12 cellular contexts compared by ENCODE assay signal in genomic region chr22:21640810-21641209, GRCh38. TPM values are rescaled to one million over a fixed set of nuclear protein-coding genes. Genes with fewer than 3 reads are reported as not detected.
DNase-seq lines count a peak whose midpoint lies in the region; ATAC-seq and TF ChIP-seq lines count a peak whose summit lies in the region.
"Had no signal": no experiment of that assay in that cellular context is flagged by ENCODE, and none has a peak within 500 bp of the region (broad histone marks: within the 10 kb centered on the region; RNA-seq: fewer than 3 reads in every experiment).

No MANE protein-coding gene starts in this region.

- H3K9me3 Mint-ChIP-seq in activated T-cell treated with anti-CD3 and anti-CD28 coated beads, Interleukin-2, amount 50 U/mL, for 72 hours, result no peaks in the 10 kb centered on the region

- no TSS peak for BruUV-seq in mammary epithelial cell (replicated peaks; lab: Mats Ljungman, UMichigan)

- H3K4me3 ChIP-seq in NB4 (ENCODE audit: low read depth, low read length), result peak overlapping the region; percentile 76
- no peak overlapping the region for H3K4me3 ChIP-seq in mammary epithelial cell (replicated peaks in 1 of 3; ENCODE audit: insufficient read depth in 1 of 3, low read depth in 2 of 3, low read length in 3 of 3)
- H3K4me3 ChIP-seq in osteoblast (ENCODE audit: insufficient read depth, low read length), result no peak overlapping the region

- dilution Hi-C loops in mammary epithelial cell (cut with HindIII; ENCODE audit: low sequenced_read_pairs), result no loop called here

- H3K27me3 Mint-ChIP-seq in activated T-cell treated with anti-CD3 and anti-CD28 coated beads, Interleukin-2, amount 50 U/mL, for 72 hours (ENCODE audit: low read depth), result peaks cover 9% of the 10 kb centered on the region

- peak overlapping the region; percentile 68 for H3K4me2 ChIP-seq in mammary epithelial cell (ENCODE audit: insufficient read depth, low read depth, low read length)
- H3K4me2 ChIP-seq in osteoblast (ENCODE audit: insufficient read depth, low read length), result peak overlapping the region; percentile 99

- peaks cover 22% of the 10 kb centered on the region for H3K4me1 Mint-ChIP-seq in activated T-cell treated with anti-CD3 and anti-CD28 coated beads, Interleukin-2, amount 50 U/mL, for 72 hours (ENCODE audit: low read depth)

- ATAC-seq in activated T-cell treated with anti-CD3 and anti-CD28 coated beads, Interleukin-2, amount 50 U/mL, for 72 hours (replicated peaks in 1 of 2), result no peak
- ATAC-seq in HG02571 (IDR thresholded peaks at IDR 0.05; ENCODE audit: unreplicated experiment), result no peak

- no peak overlapping the region for H3K9ac ChIP-seq in mammary epithelial cell (ENCODE audit: insufficient read depth, low read length)

- CTCF ChIA-PET in mammary epithelial cell (lab: Charles Lee; ENCODE audit: low non-redundant PET), result interaction anchor here (0.6 to 1.3 kb wide), 2 partner anchors 12 to 539 kb away, joined by 5 to 9 read pairs; partner anchors contain the start of gene YDJC

- in situ Hi-C loops in mammary epithelial cell (cut with MboI; ENCODE audit: low sequenced_read_pairs in 2 of 2), result no loop called here

- H3K36me3 Mint-ChIP-seq in activated T-cell treated with anti-CD3 and anti-CD28 coated beads, Interleukin-2, amount 50 U/mL, for 72 hours (ENCODE audit: insufficient read depth in 2 of 2), result peaks cover 1 to 2% of the 10 kb centered on the region in 2 donors

- 87% methylated on average over 5 of the region's 5 CpGs for WGBS in mammary epithelial cell (ENCODE audit: low coverage, missing lambda C conversion rate)

- DNase-seq in activated T-cell treated with anti-CD3 and anti-CD28 coated beads, Interleukin-2, amount 50 U/mL, for 72 hours, result no peak
- no peak for DNase-seq in activated T-cell treated with anti-CD3 and anti-CD28 coated beads, Interleukin-2, amount 50 U/mL, for 48 hours
- no peak for DNase-seq in NB4 (ENCODE audit: low read depth)
- no peak for DNase-seq in mammary epithelial cell
- peak; percentile 32 for DNase-seq in osteoblast (ENCODE audit: insufficient read length, low spot score, missing footprints)
- DNase-seq in NCI-H128 (lab: John Stamatoyannopoulos, UW; ENCODE audit: unreplicated experiment), result no peak
- DNase-seq in DMS114 treated with DMSO at 0.1 percent for 48 hours (lab: John Stamatoyannopoulos, UW; ENCODE audit: unreplicated experiment), result no peak
- DNase-seq: NCI-H1694 treated with DMSO at 0.1 percent for 48 hours; NCI-H524 treated with DMSO at 0.1 percent for 48 hours; stimulated activated CD4-positive, alpha-beta T cell treated with anti-CD3 and anti-CD28 coated beads, Interleukin-4, amount 100 ng/mL, for 4 hours; stimulated activated naive CD4-positive, alpha-beta T cell treated with Interleukin-2 at 50 U/mL for 16 hours had no signal

- H3K27ac Mint-ChIP-seq in activated T-cell treated with anti-CD3 and anti-CD28 coated beads, Interleukin-2, amount 50 U/mL, for 72 hours, result no peak overlapping the region

- H3K79me2 ChIP-seq in mammary epithelial cell (ENCODE audit: insufficient read depth, low read length) (peaks cover 20% of the 10 kb centered on the region), osteoblast (ENCODE audit: insufficient read depth, low read length) (peaks cover 12% of the 10 kb centered on the region)

- H2AFZ ChIP-seq in mammary epithelial cell (ENCODE audit: low read depth, low read length) (no peak overlapping the region), osteoblast (ENCODE audit: low read length) (no peak overlapping the region)

- peak overlapping the region; percentile 66 to 97 for H3K4me3 Mint-ChIP-seq in activated T-cell treated with anti-CD3 and anti-CD28 coated beads, Interleukin-2, amount 50 U/mL, for 72 hours

- H3K4me1 ChIP-seq in mammary epithelial cell (ENCODE audit: insufficient read depth, low read length) (peaks cover 17% of the 10 kb centered on the region), osteoblast (ENCODE audit: insufficient read depth, low read length) (peaks cover 16% of the 10 kb centered on the region)

- peaks cover 5% of the 10 kb centered on the region for H3K36me3 ChIP-seq in mammary epithelial cell (ENCODE audit: insufficient read depth, low read length)
- H3K36me3 ChIP-seq in osteoblast (ENCODE audit: insufficient read depth, low read length), result no peaks in the 10 kb centered on the region

- H3K27ac ChIP-seq in mammary epithelial cell (ENCODE audit: insufficient read depth, low read depth, low read length) (no peak overlapping the region), osteoblast (ENCODE audit: low read depth, low read length) (no peak overlapping the region)

- no peak for TF ChIP-seq POLR2A in NB4 (IDR thresholded peaks at IDR 0.05; ENCODE audit: extremely low read depth, insufficient read length)

- intact Hi-C loops in mammary epithelial cell (cut with micrococcal nuclease), result loop anchor here (10.0 kb wide), 1 partner anchor 46 kb away; no protein-coding TSS in a partner anchor

- H3K27me3 ChIP-seq in mammary epithelial cell (ENCODE audit: insufficient read depth, low read length), result no peaks in the 10 kb centered on the region
- H3K27me3 ChIP-seq in osteoblast (ENCODE audit: insufficient read depth, low read length), result no peaks in the 10 kb centered on the region

- TF ChIP-seq CTCF in NB4 (IDR thresholded peaks at IDR 0.05; ENCODE audit: low read depth, low read length) (no peak), mammary epithelial cell (conservative IDR thresholded peaks at IDR 0.05 in 1 of 2, IDR thresholded peaks at IDR 0.05 in 1 of 2; ENCODE audit: extremely low read depth in 1 of 2, insufficient read depth in 1 of 2, low read depth in 1 of 2, low read length in 2 of 2) (no peak), osteoblast (IDR thresholded peaks at IDR 0.05; ENCODE audit: extremely low read depth, low read depth, low read length) (no peak)

- H3K9me3 ChIP-seq in mammary epithelial cell (replicated peaks; ENCODE audit: insufficient read depth, low read length) (no peaks in the 10 kb centered on the region), osteoblast (ENCODE audit: low read depth, low read length) (no peaks in the 10 kb centered on the region)

- H4K20me1 ChIP-seq in mammary epithelial cell (ENCODE audit: insufficient read depth, low read length), result no peaks in the 10 kb centered on the region
- peaks cover 7% of the 10 kb centered on the region for H4K20me1 ChIP-seq in osteoblast (ENCODE audit: insufficient read depth, low read length)

RNA-seq across cellular contexts. Expression of gene SDF2L1, which starts 1.3 kb away (rescaled TPM):
- 10 to 100 TPM; 22.8 to 29.9 TPM for total RNA-seq in activated T-cell treated with anti-CD3 and anti-CD28 coated beads, Interleukin-2, amount 50 U/mL, for 72 hours
- total RNA-seq in mammary epithelial cell (10 to 100 TPM; 13.3 to 52.0 TPM), osteoblast (10.5 and 13.3 TPM in 2 replicates)
- 56.2 TPM for polyA plus RNA-seq in mammary epithelial cell
- 14.6 TPM for polyA minus RNA-seq in mammary epithelial cell

RNA-seq across cellular contexts. Expression of gene CCDC116, which starts 8.2 kb away (rescaled TPM):
- total RNA-seq in activated T-cell treated with anti-CD3 and anti-CD28 coated beads, Interleukin-2, amount 50 U/mL, for 72 hours, result under 1 TPM; 0.22 to 0.51 TPM
- total RNA-seq in mammary epithelial cell (under 1 TPM; 0.17 to 0.31 TPM), osteoblast (0.29 and 0.36 TPM in 2 replicates)
- 0.03 TPM for polyA plus RNA-seq in mammary epithelial cell
- not detected for polyA minus RNA-seq in mammary epithelial cell

RNA-seq across cellular contexts. Expression of gene YDJC, which starts 11.0 kb away (rescaled TPM):
- 10 to 100 TPM; 39.7 to 48.8 TPM for total RNA-seq in activated T-cell treated with anti-CD3 and anti-CD28 coated beads, Interleukin-2, amount 50 U/mL, for 72 hours
- total RNA-seq in mammary epithelial cell (10 to 100 TPM; 33.8 to 47.6 TPM), osteoblast (15.6 and 25.0 TPM in 2 replicates)
- 41.1 TPM for polyA plus RNA-seq in mammary epithelial cell
- 29.9 TPM for polyA minus RNA-seq in mammary epithelial cell

RNA-seq across cellular contexts. Expression of gene PPIL2, which starts 25.0 kb away (rescaled TPM):
- total RNA-seq in activated T-cell treated with anti-CD3 and anti-CD28 coated beads, Interleukin-2, amount 50 U/mL, for 72 hours, result 10 to 100 TPM; 36.4 to 39.5 TPM
- total RNA-seq in mammary epithelial cell (10 to 100 TPM; 18.2 to 35.2 TPM), osteoblast (25.3 and 29.2 TPM in 2 replicates)
- 21.8 TPM for polyA plus RNA-seq in mammary epithelial cell
- 35.6 TPM for polyA minus RNA-seq in mammary epithelial cell
